ENCODE assay signal across 8 cellular contexts in genomic region chr15:66293085-66293418, GRCh38.
DNase-seq lines count a peak whose midpoint lies in the region; ATAC-seq lines count a peak whose summit lies in the region.

No MANE protein-coding gene starts in this region.

- H3K27ac ChIP-seq in iPS-18a (ENCODE audit: low read length), result no peak overlapping the region

- DNase-seq in NCI-H146 (lab: John Stamatoyannopoulos, UW) (peak; percentile 72), NCI-H146 treated with DMSO at 0.1 percent for 48 hours (lab: John Stamatoyannopoulos, UW; ENCODE audit: unreplicated experiment) (no peak), 8988T (no peak), LoVo (ENCODE audit: low spot score) (no peak)
- DNase-seq in stimulated activated naive CD8-positive, alpha-beta T cell treated with anti-CD3 and anti-CD28 coated beads, Interleukin-15, amount 100 ng/mL, for 72 hours, result no peak

- no peaks in the 10 kb centered on the region for H3K9me3 ChIP-seq in iPS-18a (ENCODE audit: control insufficient read depth, low read depth, low read length)

- H3K9me3 Mint-ChIP-seq in activated naive CD4-positive, alpha-beta T cell treated with anti-CD3 and anti-CD28 coated beads, Interleukin-2, amount 50 U/mL, for 24 hours, result no peaks in the 10 kb centered on the region
- no peaks in the 10 kb centered on the region for H3K9me3 Mint-ChIP-seq in stimulated activated naive CD8-positive, alpha-beta T cell treated with anti-CD3 and anti-CD28 coated beads, Interleukin-15, amount 100 ng/mL, for 72 hours

- H3K36me3 Mint-ChIP-seq in activated naive CD4-positive, alpha-beta T cell treated with anti-CD3 and anti-CD28 coated beads, Interleukin-2, amount 50 U/mL, for 24 hours, result no peaks in the 10 kb centered on the region

- H3K27me3 ChIP-seq in iPS-18a (ENCODE audit: control insufficient read depth, insufficient read depth, low read length), result no peaks in the 10 kb centered on the region

- no peaks in the 10 kb centered on the region for H3K27me3 Mint-ChIP-seq in activated naive CD4-positive, alpha-beta T cell treated with anti-CD3 and anti-CD28 coated beads, Interleukin-2, amount 50 U/mL, for 24 hours
- no peaks in the 10 kb centered on the region for H3K27me3 Mint-ChIP-seq in stimulated activated naive CD8-positive, alpha-beta T cell treated with anti-CD3 and anti-CD28 coated beads, Interleukin-15, amount 100 ng/mL, for 72 hours

- no peaks in the 10 kb centered on the region for H3K36me3 ChIP-seq in iPS-18a (ENCODE audit: control insufficient read depth, low read depth, low read length)

- H3K4me1 ChIP-seq in iPS-18a (ENCODE audit: control insufficient read depth, low read depth, low read length), result peaks cover 19% of the 10 kb centered on the region

- H3K4me3 ChIP-seq in iPS-18a (ENCODE audit: low read length), result peak overlapping the region; percentile 70

- ATAC-seq in stimulated activated naive CD8-positive, alpha-beta T cell treated with anti-CD3 and anti-CD28 coated beads, Interleukin-15, amount 100 ng/mL, for 72 hours, result no peak
- ATAC-seq in GM21423 (IDR thresholded peaks at IDR 0.05; ENCODE audit: unreplicated experiment), result no peak

- peak overlapping the region; percentile 71 for H3K9ac ChIP-seq in iPS-18a (ENCODE audit: low read length)

- H3K4me1 Mint-ChIP-seq in activated naive CD4-positive, alpha-beta T cell treated with anti-CD3 and anti-CD28 coated beads, Interleukin-2, amount 50 U/mL, for 24 hours, result peaks cover 49% of the 10 kb centered on the region
- H3K4me1 Mint-ChIP-seq in stimulated activated naive CD8-positive, alpha-beta T cell treated with anti-CD3 and anti-CD28 coated beads, Interleukin-15, amount 100 ng/mL, for 72 hours, result peaks cover 35% of the 10 kb centered on the region

- peak overlapping the region; percentile 87 for H3K27ac Mint-ChIP-seq in activated naive CD4-positive, alpha-beta T cell treated with anti-CD3 and anti-CD28 coated beads, Interleukin-2, amount 50 U/mL, for 24 hours
- H3K27ac Mint-ChIP-seq in stimulated activated naive CD8-positive, alpha-beta T cell treated with anti-CD3 and anti-CD28 coated beads, Interleukin-15, amount 100 ng/mL, for 72 hours, result peak overlapping the region; percentile 98

- peak overlapping the region; percentile 90 for H3K4me3 Mint-ChIP-seq in activated naive CD4-positive, alpha-beta T cell treated with anti-CD3 and anti-CD28 coated beads, Interleukin-2, amount 50 U/mL, for 24 hours
- peak overlapping the region; percentile 92 to 94 for H3K4me3 Mint-ChIP-seq in stimulated activated naive CD8-positive, alpha-beta T cell treated with anti-CD3 and anti-CD28 coated beads, Interleukin-15, amount 100 ng/mL, for 72 hours
